Comparison of ENCODE assay signal across 8 cellular contexts in genomic region chr4:2417765-2418651, GRCh38. TPM values are rescaled to one million over a fixed set of nuclear protein-coding genes. Genes with fewer than 3 reads are reported as not detected.
DNase-seq lines count a peak whose midpoint lies in the region; ATAC-seq and TF ChIP-seq lines count a peak whose summit lies in the region.

Gene ZFYVE28, minus strand, starts transcription at chr4:2418645. Its CDS starts 322 bp downstream, at chr4:2418323.

- H3K4me3 ChIP-seq in HCT116 (replicated peaks in 1 of 2; ENCODE audit: low read depth in 1 of 2, low read length in 2 of 2) (peak within 1 kb of the TSS; percentile 73 to 76), Panc1 (ENCODE audit: low read depth in 2 of 2, low read length in 2 of 2) (peak within 1 kb of the TSS; percentile 60 to 73), muscle layer of colon (ENCODE audit: low read depth in 1 of 2, low read length in 2 of 2) (peak within 1 kb of the TSS; percentile 52 to 61)

- no TSS peak for BruUV-seq in HCT116 (replicated peaks; lab: Mats Ljungman, UMichigan)
- no TSS peak for BruUV-seq in Panc1 (replicated peaks; lab: Mats Ljungman, UMichigan)

- H3K4me1 ChIP-seq in HCT116 (ENCODE audit: control insufficient read depth in 1 of 2, insufficient read depth in 2 of 2, low read length in 2 of 2) = peaks cover 25 to 54% of the 10 kb centered on the region in 2 experiments
- H3K4me1 ChIP-seq in Panc1 (ENCODE audit: control insufficient read depth, insufficient read depth, low read length) = peaks cover 20% of the 10 kb centered on the region
- peaks cover 15% of the 10 kb centered on the region for H3K4me1 ChIP-seq in muscle layer of colon (ENCODE audit: insufficient read depth, low read length)

- H3K79me2 ChIP-seq in HCT116 (ENCODE audit: insufficient read depth, low read length) = peaks cover 30% of the 10 kb centered on the region

- H3K9ac ChIP-seq in HCT116 (ENCODE audit: low read length) (peak within 1 kb of the TSS; percentile 68), muscle layer of colon (ENCODE audit: low read length) (no peak within 1 kb of the TSS)

- H4K20me1 ChIP-seq in HCT116 (ENCODE audit: insufficient read depth) = no peaks in the 10 kb centered on the region

- H3K27ac ChIP-seq in HCT116 (ENCODE audit: low read depth, low read length) (peak within 1 kb of the TSS; percentile 59; the same call in 1 of the 2 replicates), Panc1 (ENCODE audit: low read length) (peak within 1 kb of the TSS; percentile 77), muscle layer of colon (ENCODE audit: low read depth, low read length) (no peak within 1 kb of the TSS)

- RAD21 ChIA-PET in HCT116 (lab: Charles Lee; ENCODE audit: low non-redundant PET in 1 of 2, low total read pairs in 2 of 2, uncharacterized antibody in 2 of 2, unreplicated experiment in 2 of 2) = no interaction called here

- H3K9me2 ChIP-seq in HCT116 (ENCODE audit: insufficient read depth) = no peaks in the 10 kb centered on the region

- TF ChIP-seq RAD21 in HCT116 (IDR thresholded peaks at IDR 0.05; ENCODE audit: low read depth) = no peak

- CTCF ChIA-PET in HCT116 (lab: Charles Lee) = no interaction called here
- CTCF ChIA-PET in Panc1 (lab: Charles Lee) = no interaction called here

- H3K36me3 ChIP-seq in HCT116 (ENCODE audit: control insufficient read depth in 1 of 2, insufficient read depth in 2 of 2, low read length in 2 of 2) (no peaks in the 10 kb centered on the region), Panc1 (ENCODE audit: control insufficient read depth, insufficient read depth, low read length) (no peaks in the 10 kb centered on the region), muscle layer of colon (ENCODE audit: insufficient read depth, low read length) (no peaks in the 10 kb centered on the region)

- intact Hi-C loops in HCT116 (cut with micrococcal nuclease) = no loop called here
- intact Hi-C loops in Panc1 (cut with micrococcal nuclease; ENCODE audit: unreplicated experiment) = no loop called here

- POLR2A ChIA-PET in HCT116 (lab: Charles Lee) (no interaction called here), Panc1 (lab: Charles Lee) (no interaction called here)

- H2AFZ ChIP-seq in HCT116 (ENCODE audit: low read depth, low read length, poor library complexity, severe bottlenecking) = peak within 1 kb of the TSS; percentile 66

- TF ChIP-seq POLR2A in HCT116 (IDR thresholded peaks at IDR 0.05; ENCODE audit: borderline replicate concordance, extremely low read depth, insufficient read depth, insufficient read length) = peak; percentile 49

- ATAC-seq in HCT116 (peak; percentile 49), Panc1 (peak; percentile 3), GM19463 (IDR thresholded peaks at IDR 0.05; ENCODE audit: unreplicated experiment) (no peak)

- TF ChIP-seq CTCF in HCT116 (IDR thresholded peaks at IDR 0.05 in 2 of 3, conservative IDR thresholded peaks at IDR 0.05 in 1 of 3; ENCODE audit: borderline replicate concordance in 1 of 3, insufficient read depth in 1 of 3, low read depth in 2 of 3, low read length in 2 of 3) = no peak
- TF ChIP-seq CTCF in Panc1 (IDR thresholded peaks at IDR 0.05) = no peak

- peaks cover 19% of the 10 kb centered on the region; the same call in 1 of the 2 replicates for H3K27me3 ChIP-seq in HCT116 (ENCODE audit: insufficient read depth, low read length)
- no peaks in the 10 kb centered on the region for H3K27me3 ChIP-seq in Panc1 (ENCODE audit: control insufficient read depth, insufficient read depth, low read length)
- H3K27me3 ChIP-seq in muscle layer of colon (ENCODE audit: control insufficient read depth in 1 of 2, insufficient read depth in 2 of 2, low read length in 2 of 2) = peaks cover 43 to 65% of the 10 kb centered on the region in 2 donors

- H3K9me3 ChIP-seq in HCT116 (ENCODE audit: control insufficient read depth in 1 of 2, insufficient read depth in 1 of 2, low read depth in 1 of 2, low read length in 2 of 2) (no peaks in the 10 kb centered on the region), Panc1 (ENCODE audit: control insufficient read depth, insufficient read depth, low read depth, low read length) (no peaks in the 10 kb centered on the region), muscle layer of colon (ENCODE audit: low read length) (no peaks in the 10 kb centered on the region)

- DNase-seq in CD1c-positive myeloid dendritic cell (ENCODE audit: extremely low spot score) = peak; percentile 15
- DNase-seq in HCT116 (ENCODE audit: low read depth, low spot score) = no peak
- DNase-seq in Panc1 (ENCODE audit: low read depth, low spot score) = no peak
- DNase-seq in dermis blood vessel endothelial cell = peak; percentile 55
- DNase-seq in NCI-H1092 (lab: John Stamatoyannopoulos, UW) = no peak
- DNase-seq in NK-92 treated with Interleukin-12 subunit alpha and Interleukin-12 subunit beta, amount 100 ng/mL, for 24 hours (lab: John Stamatoyannopoulos, UW) = no peak

- in situ Hi-C loops in Panc1 (cut with HindIII; ENCODE audit: low pct_unique_long_range_greater_than_20kb, low sequenced_read_pairs) = no loop called here

- peak within 1 kb of the TSS; percentile 96 for H3K4me2 ChIP-seq in HCT116 (ENCODE audit: low read length)

TF ChIP-seq in HCT116, 20 proteins besides CTCF, POLR2A, EP300 and RAD21:
- TF ChIP-seq TCF7L2 (IDR thresholded peaks at IDR 0.05; ENCODE audit: borderline replicate concordance, extremely low read depth, insufficient read depth, insufficient read length) (no peak), POLR2AphosphoS5 (IDR thresholded peaks at IDR 0.05; ENCODE audit: low read depth, low read length) (peak; percentile 82), EZH2phosphoT487 (IDR thresholded peaks at IDR 0.05; ENCODE audit: borderline replicate concordance) (no peak), SRF (IDR thresholded peaks at IDR 0.05; ENCODE audit: low read depth) (no peak), YY1 (IDR thresholded peaks at IDR 0.05; ENCODE audit: extremely low read depth, insufficient replicate concordance, low read depth, low read length) (no peak), ZNF274 (IDR thresholded peaks at IDR 0.05; ENCODE audit: low read depth, low read length) (no peak), ZFX (IDR thresholded peaks at IDR 0.05) (peak; percentile 66; the same call in 1 of the 2 replicates)

RNA-seq across cellular contexts. Expression of gene ZFYVE28, which starts in this region (rescaled TPM):
- total RNA-seq in HCT116 (2021; ENCODE audit: unreplicated experiment) (19.2 TPM), Panc1 (2021; ENCODE audit: unreplicated experiment) (11.9 TPM), dermis blood vessel endothelial cell (7.5 and 8.6 TPM in 2 replicates)
- polyA plus RNA-seq in HCT116 (2012) = 13.6 and 15.5 TPM in 2 replicates
- 13.0 TPM for polyA plus RNA-seq in Panc1 (2012; ENCODE audit: insufficient read length)

Comparison
In these comparisons a context has a peak if more than half of its experiments do, and no peak if none do; other contexts are left out.
1. DNase-seq: peak in CD1c-positive myeloid dendritic cell (single experiment) and dermis blood vessel endothelial cell (single experiment); none in HCT116 (single experiment), Panc1 (single experiment), NCI-H1092 (single experiment) and NK-92 treated with Interleukin-12 subunit alpha and Interleukin-12 subunit beta, amount 100 ng/mL, for 24 hours (single experiment).
2. Peak in every context shown above with its lines, with median percentiles within 50 percentile points of each other: H3K4me3 ChIP-seq.